14 cellular contexts compared by ENCODE assay signal in the genomic region with DNA sequence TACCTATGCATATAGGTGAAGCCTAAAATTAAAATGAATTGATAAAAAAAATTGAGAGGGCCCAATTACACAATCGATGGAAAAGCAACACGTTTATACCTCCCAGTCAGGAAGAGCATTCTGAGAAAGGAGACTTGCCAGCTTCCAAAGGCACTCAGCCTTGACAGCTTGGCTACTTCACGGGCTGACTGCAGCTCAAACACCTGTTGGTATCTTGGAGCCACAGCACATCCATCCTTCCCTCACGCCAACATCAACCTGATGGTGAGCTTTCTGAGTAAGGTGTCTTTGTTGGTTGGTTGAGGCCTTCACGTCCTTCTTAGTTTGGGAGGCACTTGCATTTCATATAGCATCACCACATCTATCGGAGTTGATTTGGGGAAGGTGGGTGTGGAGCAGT.
A peak's percentile ranks its signal among the peaks of the same experiment; 100 is the strongest.
DNase-seq lines count a peak whose midpoint lies in the region; ATAC-seq and TF ChIP-seq lines count a peak whose summit lies in the region.
"Had no signal": no experiment of that assay in that cellular context is flagged by ENCODE, and none has a peak within 500 bp of the region (broad histone marks: within the 10 kb centered on the region; RNA-seq: fewer than 3 reads in every experiment).

No MANE protein-coding gene starts in this region.

- peak overlapping the region; percentile 36 for H3K27ac Mint-ChIP-seq in stimulated activated naive CD8-positive, alpha-beta T cell treated with anti-CD3 and anti-CD28 coated beads, Interleukin-15, Interleukin-2, amounts not matched to agents 100 ng/mL and 50 ng/mL, for 24 hours
- peak overlapping the region; percentile 89 for H3K27ac Mint-ChIP-seq in T-helper 17 cell

- no peak for TF ChIP-seq CTCF in foreskin keratinocyte (conservative IDR thresholded peaks at IDR 0.05)

- H3K4me1 ChIP-seq in foreskin keratinocyte, result peaks cover 44% of the 10 kb centered on the region
- H3K4me1 ChIP-seq: colonic mucosa had no signal

- no peak for TF ChIP-seq POLR2A in GM18505 (IDR thresholded peaks at IDR 0.05; ENCODE audit: borderline replicate concordance, extremely low read depth, insufficient read depth, insufficient read length)

- no peak for DNase-seq in stimulated activated naive CD8-positive, alpha-beta T cell treated with anti-CD3 and anti-CD28 coated beads, Interleukin-15, Interleukin-2, amounts not matched to agents 100 U/mL and 50 U/mL, for 24 hours
- no peak for DNase-seq in T-helper 17 cell
- no peak for DNase-seq in foreskin keratinocyte
- DNase-seq in hepatic stellate cell (ENCODE audit: low spot score), result no peak
- DNase-seq in putamen (ENCODE audit: low spot score), result no peak
- DNase-seq: amygdala; colonic mucosa; immature natural killer cell; NCI-H146; stimulated activated CD4-positive, alpha-beta T cell treated with anti-CD3 and anti-CD28 coated beads, Interleukin-1b, Interleukin-23, amount 100 ng/mL, for 48 hours had no signal

- ATAC-seq in stimulated activated naive CD8-positive, alpha-beta T cell treated with anti-CD3 and anti-CD28 coated beads, Interleukin-15, Interleukin-2, amounts not matched to agents 100 U/mL and 50 U/mL, for 24 hours, result no peak
- ATAC-seq in T-helper 17 cell, result no peak
- no peak for ATAC-seq in foreskin keratinocyte
- no peak for ATAC-seq in GM18505 (IDR thresholded peaks at IDR 0.05; ENCODE audit: unreplicated experiment)

- peak overlapping the region; percentile 98 for H3K27ac ChIP-seq in foreskin keratinocyte
- H3K27ac ChIP-seq: C4-2B, colonic mucosa had no signal

- H3K27me3 ChIP-seq in foreskin keratinocyte, result no peaks in the 10 kb centered on the region
- H3K27me3 ChIP-seq: colonic mucosa had no signal

- peaks cover 90% of the 10 kb centered on the region for H3K4me1 Mint-ChIP-seq in stimulated activated naive CD8-positive, alpha-beta T cell treated with anti-CD3 and anti-CD28 coated beads, Interleukin-15, Interleukin-2, amounts not matched to agents 100 ng/mL and 50 ng/mL, for 24 hours (ENCODE audit: low read depth)
- peaks cover 23% of the 10 kb centered on the region for H3K4me1 Mint-ChIP-seq in T-helper 17 cell
- H3K4me1 Mint-ChIP-seq: immature natural killer cell had no signal

- H3K36me3 Mint-ChIP-seq in stimulated activated naive CD8-positive, alpha-beta T cell treated with anti-CD3 and anti-CD28 coated beads, Interleukin-15, Interleukin-2, amounts not matched to agents 100 ng/mL and 50 ng/mL, for 24 hours (ENCODE audit: low read depth), result peaks cover 46% of the 10 kb centered on the region
- no peaks in the 10 kb centered on the region for H3K36me3 Mint-ChIP-seq in T-helper 17 cell (ENCODE audit: low read depth)
- H3K36me3 Mint-ChIP-seq: immature natural killer cell, memory B cell had no signal

- H3K9me3 Mint-ChIP-seq in stimulated activated naive CD8-positive, alpha-beta T cell treated with anti-CD3 and anti-CD28 coated beads, Interleukin-15, Interleukin-2, amounts not matched to agents 100 ng/mL and 50 ng/mL, for 24 hours, result no peaks in the 10 kb centered on the region
- H3K9me3 Mint-ChIP-seq: immature natural killer cell, memory B cell had no signal

- H3K27me3 Mint-ChIP-seq in stimulated activated naive CD8-positive, alpha-beta T cell treated with anti-CD3 and anti-CD28 coated beads, Interleukin-15, Interleukin-2, amounts not matched to agents 100 ng/mL and 50 ng/mL, for 24 hours, result no peaks in the 10 kb centered on the region
- no peaks in the 10 kb centered on the region for H3K27me3 Mint-ChIP-seq in T-helper 17 cell

- H3K4me3 Mint-ChIP-seq in stimulated activated naive CD8-positive, alpha-beta T cell treated with anti-CD3 and anti-CD28 coated beads, Interleukin-15, Interleukin-2, amounts not matched to agents 100 ng/mL and 50 ng/mL, for 24 hours, result peak overlapping the region; percentile 35
- peak overlapping the region; percentile 82 for H3K4me3 Mint-ChIP-seq in T-helper 17 cell
- H3K4me3 Mint-ChIP-seq: immature natural killer cell had no signal

- H3K9me3 ChIP-seq in T-helper 17 cell (ENCODE audit: control insufficient read depth, low read length, poor library complexity, severe bottlenecking), result no peaks in the 10 kb centered on the region
- H3K9me3 ChIP-seq: colonic mucosa had no signal
